In the genomic region with DNA sequence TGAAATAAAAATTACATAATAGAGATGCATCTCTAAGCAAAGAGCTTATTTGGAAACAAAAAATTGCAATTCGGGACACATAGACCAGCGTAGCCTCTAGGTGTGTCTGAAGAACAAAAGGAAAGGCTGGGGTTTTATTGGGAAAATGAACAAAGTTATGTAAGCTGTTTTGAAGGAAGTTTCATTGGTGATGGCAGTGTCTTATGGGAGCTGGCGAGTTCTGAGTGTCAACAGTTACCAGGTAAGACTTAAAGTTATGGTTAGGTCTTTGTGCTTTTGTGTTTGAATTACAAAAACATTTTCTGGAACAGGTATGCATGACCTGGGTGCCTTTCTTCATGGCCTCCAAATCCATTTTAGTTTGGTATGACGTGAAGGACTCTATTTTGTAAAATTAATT, we compare ENCODE assay signal across 29 cellular contexts. TPM values are rescaled to one million over a fixed set of nuclear protein-coding genes. Genes with fewer than 3 reads are reported as not detected.
"Had no signal": no experiment of that assay in that cellular context is flagged by ENCODE, and none has a peak within 500 bp of the region (broad histone marks: within the 10 kb centered on the region; RNA-seq: fewer than 3 reads in every experiment).

No MANE protein-coding gene starts in this region.

- H3K4me3 ChIP-seq: colonic mucosa, esophagus squamous epithelium had no signal

- H3K27ac ChIP-seq: brain microvascular endothelial cell, colonic mucosa, epithelial cell of prostate, WERI-Rb-1 had no signal

- H3K9me3 ChIP-seq: colonic mucosa, esophagus squamous epithelium had no signal

- H3K4me1 ChIP-seq: colonic mucosa had no signal

- H3K36me3 ChIP-seq: brain microvascular endothelial cell, colonic mucosa, esophagus squamous epithelium, WERI-Rb-1 had no signal

- ATAC-seq: activated CD4-positive, CD25-positive, alpha-beta regulatory T cell treated with anti-CD3 and anti-CD28 coated beads, Interleukin-2, amount 50 U/mL, for 24 hours; activated CD8-positive, alpha-beta T cell treated with anti-CD3 and anti-CD28 coated beads for 36 hours; activated T-cell treated with anti-CD3 and anti-CD28 coated beads, Interleukin-2, amount 50 U/mL, for 4 hours; activated T-helper 17 cell treated with anti-CD3 and anti-CD28 coated beads, Interleukin-2, amount 50 U/mL, for 72 hours had no signal

- FAIRE-seq: astrocyte, endothelial cell of umbilical vein, frontal cortex had no signal

- DNase-seq: activated B cell treated with CpG ODN at 0.5 μM for 24 hours; activated CD4-positive, alpha-beta T cell treated with anti-CD3 and anti-CD28 coated beads for 48 hours; activated CD4-positive, alpha-beta T cell treated with anti-CD3 and anti-CD28 coated beads, Interleukin-2, amount 50 U/mL, for 1 hour; activated CD4-positive, alpha-beta T cell treated with anti-CD3 and anti-CD28 coated beads, Interleukin-2, amount 50 U/mL, for 48 hours; activated CD8-positive, alpha-beta memory T cell treated with anti-CD3 and anti-CD28 coated beads for 24 hours; activated CD8-positive, alpha-beta T cell treated with anti-CD3 and anti-CD28 coated beads for 36 hours; activated effector memory CD4-positive, alpha-beta T cell treated with Interleukin-2 at 50 U/mL for 16 hours; activated gamma-delta T cell treated with Interleukin-2 at 50 U/mL for 16 hours; activated naive CD4-positive, alpha-beta T cell treated with anti-CD3 and anti-CD28 coated beads, Interleukin-2, amount 50 U/mL, for 16 hours; activated naive CD4-positive, alpha-beta T cell treated with Interleukin-2 at 50 U/mL for 16 hours; activated T-cell treated with anti-CD3 and anti-CD28 coated beads, Interleukin-2, amount 50 U/mL, for 4 hours; amniotic stem cell; anterior cingulate cortex; brain microvascular endothelial cell; central memory CD4-positive, alpha-beta T cell; cerebellar nuclear complex; colonic mucosa; effector CD8-positive, alpha-beta T cell; esophagus squamous epithelium; head of caudate nucleus; T-helper 9 cell; WERI-Rb-1 had no signal

- H3K27me3 ChIP-seq: brain microvascular endothelial cell, colonic mucosa, esophagus squamous epithelium had no signal

RNA-seq across cellular contexts. Expression of gene SLC27A6, which starts 48.9 kb away (rescaled TPM):
- total RNA-seq: activated B cell treated with CpG ODN at 0.5 μM for 24 hours; activated CD8-positive, alpha-beta T cell treated with anti-CD3 and anti-CD28 coated beads for 36 hours; activated T-cell treated with anti-CD3 and anti-CD28 coated beads, Interleukin-2, amount 50 U/mL, for 4 hours; activated T-helper 17 cell treated with anti-CD3 and anti-CD28 coated beads, Interleukin-2, amount 50 U/mL, for 72 hours; endothelial cell of umbilical vein; T-helper 2 cell treated with Interferon-gamma antibody and Interleukin-4, amounts not matched to agents 100 ng/mL and 5 ng/mL, for 36 hours had no signal
